ENCODE assay signal across 8 cellular contexts in genomic region chr13:45119469-45119989, GRCh38. TPM values are rescaled to one million over a fixed set of nuclear protein-coding genes. Genes with fewer than 3 reads are reported as not detected.
DNase-seq lines count a peak whose midpoint lies in the region; ATAC-seq, FAIRE-seq and TF ChIP-seq lines count a peak whose summit lies in the region.

No MANE protein-coding gene starts in this region.

- CTCF ChIA-PET in GM10248 (lab: Yijun Ruan, JAX) (interaction anchor here (0.6 to 1.5 kb wide), 4 partner anchors 23 to 73 kb away, joined by 3 read pairs; no protein-coding TSS in a partner anchor), PC-9 (lab: Charles Lee) (interaction anchor here (0.6 kb wide), 1 partner anchor 68 kb away, joined by 3 read pairs; no protein-coding TSS in a partner anchor), HEK293T (lab: Yijun Ruan, JAX) (interaction anchor here (0.5 kb wide), 1 partner anchor 323 kb away, joined by 4 read pairs; no protein-coding TSS in a partner anchor)

- no peak overlapping the region for H3K4me3 Mint-ChIP-seq in activated T-helper 17 cell treated with anti-CD3 and anti-CD28 coated beads, Interleukin-2, amount 50 U/mL, for 72 hours
- no peak overlapping the region for H3K4me3 Mint-ChIP-seq in type B pancreatic cell

- H4K20me1 ChIP-seq in PC-9 (ENCODE audit: insufficient read depth): no peaks in the 10 kb centered on the region; the same call in 1 of the 2 replicates

- no peak for FAIRE-seq in small intestine (lab: Jason Lieb, UNC)

- no peaks in the 10 kb centered on the region for H3K9me2 ChIP-seq in PC-9 (ENCODE audit: insufficient read depth)

- H3K27me3 ChIP-seq in PC-9 (ENCODE audit: insufficient read depth, low read depth): no peaks in the 10 kb centered on the region
- H3K27me3 ChIP-seq in left ventricle myocardium inferior (ENCODE audit: low read depth): no peaks in the 10 kb centered on the region
- no peaks in the 10 kb centered on the region for H3K27me3 ChIP-seq in small intestine (ENCODE audit: control insufficient read depth in 2 of 2, insufficient read depth in 2 of 2, low read length in 2 of 2)

- peak overlapping the region; percentile 96 for H3K4me3 ChIP-seq in PC-9
- peak overlapping the region; percentile 81 for H3K4me3 ChIP-seq in left ventricle myocardium inferior
- H3K4me3 ChIP-seq in small intestine (ENCODE audit: low read depth in 1 of 2, low read length in 2 of 2): peak overlapping the region; percentile 92 to 95

- DNase-seq in GM10248 (ENCODE audit: extremely low spot score) (peak; percentile 45), PC-9 (no peak), left ventricle myocardium inferior (no peak), small intestine (peak; percentile 27), type B pancreatic cell (ENCODE audit: extremely low spot score, unreplicated experiment) (no peak), HEK293T (ENCODE audit: extremely low spot score) (no peak)

- H3K79me2 ChIP-seq in PC-9 (ENCODE audit: low read depth): peaks cover 41% of the 10 kb centered on the region

- peak; percentile 65 for ATAC-seq in HG02610 (IDR thresholded peaks at IDR 0.05; ENCODE audit: unreplicated experiment)
- ATAC-seq in activated T-helper 17 cell treated with anti-CD3 and anti-CD28 coated beads, Interleukin-2, amount 50 U/mL, for 72 hours (replicated peaks): peak; percentile 79

- H3K9me3 ChIP-seq in PC-9 (ENCODE audit: insufficient read depth, low read depth) (no peaks in the 10 kb centered on the region), left ventricle myocardium inferior (replicated peaks) (no peaks in the 10 kb centered on the region), small intestine (ENCODE audit: control insufficient read depth, low read depth) (no peaks in the 10 kb centered on the region)

- H3K27me3 Mint-ChIP-seq in activated T-helper 17 cell treated with anti-CD3 and anti-CD28 coated beads, Interleukin-2, amount 50 U/mL, for 72 hours: no peaks in the 10 kb centered on the region
- H3K27me3 Mint-ChIP-seq in type B pancreatic cell: no peaks in the 10 kb centered on the region

- H3K36me3 Mint-ChIP-seq in activated T-helper 17 cell treated with anti-CD3 and anti-CD28 coated beads, Interleukin-2, amount 50 U/mL, for 72 hours (ENCODE audit: low read depth): no peaks in the 10 kb centered on the region
- H3K36me3 Mint-ChIP-seq in type B pancreatic cell: peaks cover 5% of the 10 kb centered on the region

- peak overlapping the region; percentile 89 for H3K4me2 ChIP-seq in PC-9

- H3K4me1 ChIP-seq in PC-9 (replicated peaks; ENCODE audit: insufficient read depth) (peaks cover 18% of the 10 kb centered on the region), left ventricle myocardium inferior (peaks cover 38% of the 10 kb centered on the region), small intestine (ENCODE audit: control insufficient read depth in 2 of 2, insufficient read depth in 1 of 2, low read depth in 1 of 2, low read length in 1 of 2) (peaks cover 0 to 4% of the 10 kb centered on the region in 2 donors)

- peak overlapping the region; percentile 74 for H3K27ac ChIP-seq in PC-9
- H3K27ac ChIP-seq in left ventricle myocardium inferior (replicated peaks): peak overlapping the region; percentile 86
- peak overlapping the region; percentile 51 to 86 for H3K27ac ChIP-seq in small intestine (ENCODE audit: low read depth in 1 of 2, low read length in 1 of 2)

- H3K27ac Mint-ChIP-seq in activated T-helper 17 cell treated with anti-CD3 and anti-CD28 coated beads, Interleukin-2, amount 50 U/mL, for 72 hours: no peak overlapping the region
- H3K27ac Mint-ChIP-seq in type B pancreatic cell: no peak overlapping the region

- intact Hi-C loops in PC-9 (cut with micrococcal nuclease; ENCODE audit: unreplicated experiment): no loop called here
- intact Hi-C loops in left ventricle myocardium inferior (cut with micrococcal nuclease): no loop called here

- peak overlapping the region; percentile 92 for H2AFZ ChIP-seq in PC-9

- H3K4me1 Mint-ChIP-seq in activated T-helper 17 cell treated with anti-CD3 and anti-CD28 coated beads, Interleukin-2, amount 50 U/mL, for 72 hours: peaks cover 6% of the 10 kb centered on the region
- peaks cover 6% of the 10 kb centered on the region for H3K4me1 Mint-ChIP-seq in type B pancreatic cell (ENCODE audit: unreplicated experiment)

- WGBS in small intestine, 3 donors: 11 to 25% (median 18%) methylated on average over 6 of the region's 6 CpGs

- H3K9me3 Mint-ChIP-seq in activated T-helper 17 cell treated with anti-CD3 and anti-CD28 coated beads, Interleukin-2, amount 50 U/mL, for 72 hours: no peaks in the 10 kb centered on the region
- no peaks in the 10 kb centered on the region for H3K9me3 Mint-ChIP-seq in type B pancreatic cell

- BruUV-seq in PC-9 (replicated peaks; lab: Mats Ljungman, UMichigan): no TSS peak

- POLR2A ChIA-PET in GM10248 (lab: Yijun Ruan, JAX) (no interaction called here), PC-9 (lab: Charles Lee; ENCODE audit: unreplicated experiment) (interaction anchor here (0.5 to 0.6 kb wide), 4 partner anchors 12 to 122 kb away, joined by 3 to 16 read pairs (median 4); no protein-coding TSS in a partner anchor), HEK293T (lab: Yijun Ruan, JAX) (interaction anchor here (1.0 to 1.5 kb wide), 4 partner anchors 10 to 88 kb away, joined by 3 to 6 read pairs (median 3); no protein-coding TSS in a partner anchor)

- no peak for TF ChIP-seq CTCF in GM10248 (IDR thresholded peaks at IDR 0.05; ENCODE audit: control extremely low read depth, extremely low read depth, low read depth, missing control alignments)
- TF ChIP-seq CTCF in PC-9 (conservative IDR thresholded peaks at IDR 0.05): no peak
- TF ChIP-seq CTCF in left ventricle myocardium inferior (IDR thresholded peaks at IDR 0.05; ENCODE audit: borderline replicate concordance): no peak
- no peak for TF ChIP-seq CTCF in type B pancreatic cell (conservative IDR thresholded peaks at IDR 0.05)

- no peaks in the 10 kb centered on the region for H3K36me3 ChIP-seq in PC-9 (ENCODE audit: low read depth)
- H3K36me3 ChIP-seq in left ventricle myocardium inferior: no peaks in the 10 kb centered on the region
- H3K36me3 ChIP-seq in small intestine (ENCODE audit: control insufficient read depth in 2 of 2, insufficient read depth in 2 of 2, low read length in 2 of 2): no peaks in the 10 kb centered on the region

- peaks cover 8% of the 10 kb centered on the region; the same call in 1 of the 2 replicates for H3F3A ChIP-seq in PC-9 (ENCODE audit: insufficient read depth, low read depth)

TF ChIP-seq in HEK293T, 16 proteins besides CTCF, POLR2A, EP300 and RAD21:
- TF ChIP-seq LEF1 (IDR thresholded peaks at IDR 0.05; ENCODE audit: borderline replicate concordance): no peak
- no peak for TF ChIP-seq BHLHE40 (IDR thresholded peaks at IDR 0.05; ENCODE audit: borderline replicate concordance)
- TF ChIP-seq NFRKB (IDR thresholded peaks at IDR 0.05): no peak
- no peak for TF ChIP-seq FOXK2 (IDR thresholded peaks at IDR 0.05)
- no peak for TF ChIP-seq TARDBP (IDR thresholded peaks at IDR 0.05)
- TF ChIP-seq ARNT (IDR thresholded peaks at IDR 0.05): no peak
- no peak for TF ChIP-seq L3MBTL2 (conservative IDR thresholded peaks at IDR 0.05)
- TF ChIP-seq ELF4 (IDR thresholded peaks at IDR 0.05): no peak
- TF ChIP-seq SP1 (IDR thresholded peaks at IDR 0.05): no peak
- TF ChIP-seq CTBP1 (IDR thresholded peaks at IDR 0.05; ENCODE audit: borderline replicate concordance): no peak
- TF ChIP-seq ZNF384 (IDR thresholded peaks at IDR 0.05): no peak
- no peak for TF ChIP-seq HDGF (IDR thresholded peaks at IDR 0.05; ENCODE audit: borderline replicate concordance)
- TF ChIP-seq, protein P1, sequence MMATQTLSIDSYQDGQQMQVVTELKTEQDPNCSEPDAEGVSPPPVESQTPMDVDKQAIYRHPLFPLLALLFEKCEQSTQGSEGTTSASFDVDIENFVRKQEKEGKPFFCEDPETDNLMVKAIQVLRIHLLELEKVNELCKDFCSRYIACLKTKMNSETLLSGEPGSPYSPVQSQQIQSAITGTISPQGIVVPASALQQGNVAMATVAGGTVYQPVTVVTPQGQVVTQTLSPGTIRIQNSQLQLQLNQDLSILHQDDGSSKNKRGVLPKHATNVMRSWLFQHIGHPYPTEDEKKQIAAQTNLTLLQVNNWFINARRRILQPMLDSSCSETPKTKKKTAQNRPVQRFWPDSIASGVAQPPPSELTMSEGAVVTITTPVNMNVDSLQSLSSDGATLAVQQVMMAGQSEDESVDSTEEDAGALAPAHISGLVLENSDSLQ (IDR thresholded peaks at IDR 0.05): no peak
- no peak for TF ChIP-seq FOXM1 (IDR thresholded peaks at IDR 0.05; ENCODE audit: borderline replicate concordance)
- no peak for TF ChIP-seq SUZ12 (IDR thresholded peaks at IDR 0.05)
- no peak for TF ChIP-seq FOXA1 (IDR thresholded peaks at IDR 0.05)

RNA-seq across cellular contexts. Expression of gene GTF2F2, which starts 0.8 kb away (rescaled TPM):
- total RNA-seq in PC-9 (2021) (26.5 and 28.8 TPM in 2 replicates), left ventricle myocardium inferior (23.1 TPM), type B pancreatic cell (ENCODE audit: low replicate concordance) (17.5 and 21.8 TPM in 2 replicates)
- 10 to 100 TPM; 12.5 to 25.0 TPM for total RNA-seq in activated T-helper 17 cell treated with anti-CD3 and anti-CD28 coated beads, Interleukin-2, amount 50 U/mL, for 72 hours
- 10 to 100 TPM; 11.6 to 18.9 (median 13.0) TPM for polyA plus RNA-seq in small intestine

Comparison
In these comparisons a context has a peak if more than half of its experiments do, and no peak if none do; other contexts are left out.
1. DNase-seq: peak in GM10248 (single experiment) and small intestine (single experiment); none in PC-9 (0 of 2), left ventricle myocardium inferior (single experiment), type B pancreatic cell (single experiment) and HEK293T (single experiment).
2. Peak in every context shown above with its lines, with median percentiles within 50 percentile points of each other: H3K27ac ChIP-seq and H3K4me3 ChIP-seq.